Comparison of ENCODE assay signal across 8 cellular contexts in the genomic region with DNA sequence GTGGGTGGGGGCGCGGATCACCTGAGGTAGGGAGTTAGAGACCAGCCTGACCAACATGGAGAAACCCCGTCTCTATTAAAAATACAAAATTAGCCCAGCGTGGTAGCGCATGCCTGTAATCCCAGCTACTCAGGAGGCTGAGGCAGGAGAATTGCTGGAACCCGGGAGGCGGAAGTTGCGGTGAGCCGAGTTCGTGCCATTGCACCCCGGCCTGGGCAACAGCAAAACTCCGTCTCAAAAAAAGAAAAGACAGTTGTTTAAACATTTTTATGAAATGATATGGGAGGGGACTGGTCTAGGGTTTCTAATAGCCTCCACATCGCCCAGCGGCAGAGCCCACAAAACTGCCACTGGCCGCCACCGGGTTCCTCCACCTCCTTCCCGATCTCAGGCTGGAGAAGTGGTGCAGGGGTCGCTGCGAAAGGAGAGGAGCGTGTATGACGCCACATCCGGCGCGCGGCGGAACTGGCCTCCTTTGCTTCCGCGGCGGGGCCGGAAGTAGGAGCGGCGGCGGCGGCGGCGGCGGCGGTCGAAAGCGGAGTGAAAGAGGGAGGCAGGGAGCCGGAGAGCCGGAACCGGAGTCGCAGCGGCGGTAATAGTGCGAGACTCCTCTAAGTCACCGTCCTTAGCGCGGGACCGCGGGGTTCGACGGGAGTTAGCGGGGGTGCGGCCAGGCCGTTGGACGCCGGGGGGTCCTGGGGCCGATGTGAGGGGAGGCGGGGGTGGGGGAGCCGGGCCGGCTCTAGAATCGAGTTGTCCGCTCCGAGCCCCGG. TPM values are rescaled to one million over a fixed set of nuclear protein-coding genes. Genes with fewer than 3 reads are reported as not detected.
DNase-seq lines count a peak whose midpoint lies in the region; ATAC-seq lines count a peak whose summit lies in the region.

A gene (plus strand): TSS at position 492 of the 773 bp plus-strand sequence. CDS start 384 bp downstream, outside the sequence.

- H3K36me3 ChIP-seq in urinary bladder (ENCODE audit: insufficient read depth), result peaks cover 2% of the 10 kb centered on the region

- H3K4me3 ChIP-seq in urinary bladder (ENCODE audit: low read depth, low read length), result peak within 1 kb of the TSS; percentile 96

- DNase-seq in GDM1 (lab: John Stamatoyannopoulos, UW), result peak; percentile 76
- DNase-seq in NCI-H1694 treated with DMSO at 0.1 percent for 48 hours (lab: John Stamatoyannopoulos, UW), result peak; percentile 47
- peak; percentile 81 to 95 (median 89) for DNase-seq in T-helper 2 cell
- peak in 55 of 56 donors; percentile 36 to 90 (median 74) for DNase-seq in amygdala (lab: John Stamatoyannopoulos, UW)
- DNase-seq in left ventricle myocardium superior, result peak; percentile 95
- peak; percentile 62 for DNase-seq in pulmonary artery endothelial cell (ENCODE audit: low read depth, low spot score)

- ATAC-seq in HG02642 (IDR thresholded peaks at IDR 0.05; ENCODE audit: poor library complexity, unreplicated experiment), result peak; percentile 78
- ATAC-seq in left ventricle myocardium superior, result peak; percentile 90

- intact Hi-C loops in left ventricle myocardium superior (cut with micrococcal nuclease), result no loop called here

- peak within 1 kb of the TSS; percentile 78 for H3K27ac ChIP-seq in urinary bladder (ENCODE audit: low read depth)

- H3K4me1 ChIP-seq in urinary bladder (ENCODE audit: insufficient read depth), result no peaks in the 10 kb centered on the region

- WGBS in urinary bladder, result 2% methylated on average over 67 of the region's 67 CpGs

RNA-seq across cellular contexts. Expression of the gene that starts here (rescaled TPM):
- total RNA-seq in left ventricle myocardium superior (33.1 TPM), pulmonary artery endothelial cell (271 and 311 TPM in 2 replicates), urinary bladder (56.2 TPM)
- polyA plus RNA-seq in urinary bladder, result 93.8 TPM

Comparison
In these comparisons a context has a peak if more than half of its experiments do, and no peak if none do; other contexts are left out.
1. Peak in every context shown above with its lines: DNase-seq, ATAC-seq, H3K4me3 ChIP-seq and H3K27ac ChIP-seq.